In genomic region chr14:56810341-56810740, GRCh38 we compare ENCODE assay signal across 14 cellular contexts. TPM values are rescaled to one million over a fixed set of nuclear protein-coding genes. Genes with fewer than 3 reads are reported as not detected.
DNase-seq lines count a peak whose midpoint lies in the region; ATAC-seq and TF ChIP-seq lines count a peak whose summit lies in the region.
"Had no signal": no experiment of that assay in that cellular context is flagged by ENCODE, and none has a peak within 500 bp of the region (broad histone marks: within the 10 kb centered on the region; RNA-seq: fewer than 3 reads in every experiment).

TSS of gene OTX2 (minus strand) at chr14:56810479. CDS start at chr14:56805456, 5,023 bp downstream.

- no peak for DNase-seq in cardiac muscle cell (ENCODE audit: low read depth in 1 of 2, low spot score in 1 of 2)
- DNase-seq in heart right ventricle = no peak
- DNase-seq in activated T-helper 2 cell treated with anti-CD3 and anti-CD28 coated beads, Interferon-gamma antibody, Interleukin-2, Interleukin-4, amounts not matched to agents 10 μg/mL and 5 μg/mL and 100 μg/mL, durations not matched to agents 14 hours and 24 hours and 36 hours (ENCODE audit: low spot score) = no peak
- no peak for DNase-seq in type B pancreatic cell (ENCODE audit: extremely low spot score, unreplicated experiment)
- DNase-seq in NCI-H2029 (lab: John Stamatoyannopoulos, UW) = no peak
- no peak for DNase-seq in NCI-H2029 treated with DMSO at 0.1 percent for 48 hours (lab: John Stamatoyannopoulos, UW)
- no peak for DNase-seq in esophagus muscularis mucosa (ENCODE audit: extremely low spot score)
- DNase-seq: activated T-cell treated with anti-CD3 and anti-CD28 coated beads, Interleukin-2, amount 50 U/mL, for 4 hours; HFFc6; natural killer cell; stimulated activated CD4-positive, alpha-beta T cell treated with anti-CD3 and anti-CD28 coated beads, Interleukin-12 subunit alpha, Interleukin-12 subunit beta, amount 100 ng/mL, for 4 hours had no signal

- H3K36me3 Mint-ChIP-seq in activated T-helper 2 cell treated with anti-CD3 and anti-CD28 coated beads, Interferon-gamma antibody, Interleukin-2, Interleukin-4, amounts not matched to agents 10 μg/mL and 5 μg/mL and 100 μg/mL, durations not matched to agents 14 hours and 24 hours and 36 hours (ENCODE audit: low read depth) = peaks cover 5% of the 10 kb centered on the region
- H3K36me3 Mint-ChIP-seq in type B pancreatic cell = no peaks in the 10 kb centered on the region

- no peak for TF ChIP-seq POLR2A in esophagus muscularis mucosa (IDR thresholded peaks at IDR 0.05; ENCODE audit: low read depth)

- H3K4me3 Mint-ChIP-seq in activated T-helper 2 cell treated with anti-CD3 and anti-CD28 coated beads, Interferon-gamma antibody, Interleukin-2, Interleukin-4, amounts not matched to agents 10 μg/mL and 5 μg/mL and 100 μg/mL, durations not matched to agents 14 hours and 24 hours and 36 hours (ENCODE audit: low read depth) = no peak within 1 kb of the TSS
- H3K4me3 Mint-ChIP-seq in type B pancreatic cell = peak within 1 kb of the TSS; percentile 29
- H3K4me3 Mint-ChIP-seq: activated T-cell treated with anti-CD3 and anti-CD28 coated beads, Interleukin-2, amount 50 U/mL, for 4 hours; HFFc6; natural killer cell had no signal

- peak within 1 kb of the TSS; percentile 34 for H3K4me3 ChIP-seq in cardiac muscle cell
- H3K4me3 ChIP-seq in heart right ventricle = peak within 1 kb of the TSS in 4 of 10 donors; percentile 19 to 28 (median 24)
- H3K4me3 ChIP-seq in esophagus muscularis mucosa = peak within 1 kb of the TSS in 2 of 4 donors; percentile 31

- ATAC-seq in heart right ventricle = no peak
- ATAC-seq: activated T-cell treated with anti-CD3 and anti-CD28 coated beads, Interleukin-2, amount 50 U/mL, for 4 hours; natural killer cell had no signal

- H3K27ac ChIP-seq in cardiac muscle cell = no peak within 1 kb of the TSS
- no peak within 1 kb of the TSS for H3K27ac ChIP-seq in heart right ventricle
- peak within 1 kb of the TSS; percentile 57 for H3K27ac ChIP-seq in layer of hippocampus (ENCODE audit: low read depth, low read length)
- H3K27ac ChIP-seq in esophagus muscularis mucosa (replicated peaks in 1 of 4) = no peak within 1 kb of the TSS

- no peak for TF ChIP-seq CTCF in cardiac muscle cell (IDR thresholded peaks at IDR 0.05; ENCODE audit: low read depth, low read length)
- TF ChIP-seq CTCF in heart right ventricle (IDR thresholded peaks at IDR 0.05) = no peak
- TF ChIP-seq CTCF in type B pancreatic cell (conservative IDR thresholded peaks at IDR 0.05) = no peak
- TF ChIP-seq CTCF in esophagus muscularis mucosa (IDR thresholded peaks at IDR 0.05) = no peak

- peaks cover 81% of the 10 kb centered on the region for H3K27me3 Mint-ChIP-seq in activated T-helper 2 cell treated with anti-CD3 and anti-CD28 coated beads, Interferon-gamma antibody, Interleukin-2, Interleukin-4, amounts not matched to agents 10 μg/mL and 5 μg/mL and 100 μg/mL, durations not matched to agents 14 hours and 24 hours and 36 hours (ENCODE audit: low read depth)
- peaks cover 97% of the 10 kb centered on the region for H3K27me3 Mint-ChIP-seq in type B pancreatic cell

- peaks cover 8% of the 10 kb centered on the region for H3K4me1 Mint-ChIP-seq in activated T-helper 2 cell treated with anti-CD3 and anti-CD28 coated beads, Interferon-gamma antibody, Interleukin-2, Interleukin-4, amounts not matched to agents 10 μg/mL and 5 μg/mL and 100 μg/mL, durations not matched to agents 14 hours and 24 hours and 36 hours (ENCODE audit: low read depth)
- peaks cover 7% of the 10 kb centered on the region for H3K4me1 Mint-ChIP-seq in type B pancreatic cell (ENCODE audit: unreplicated experiment)

- no peak for TF ChIP-seq EP300 in esophagus muscularis mucosa (IDR thresholded peaks at IDR 0.05)

- H3K36me3 ChIP-seq in cardiac muscle cell (no peaks in the 10 kb centered on the region), heart right ventricle (no peaks in the 10 kb centered on the region), esophagus muscularis mucosa (no peaks in the 10 kb centered on the region)

- H3K27me3 ChIP-seq in cardiac muscle cell (peaks cover 100% of the 10 kb centered on the region), heart right ventricle (peaks cover 56 to 100% (median 100%) of the 10 kb centered on the region in 7 donors), layer of hippocampus (ENCODE audit: control insufficient read depth, insufficient read depth, low read length) (peaks cover 55% of the 10 kb centered on the region), esophagus muscularis mucosa (peaks cover 0 to 100% (median 89%) of the 10 kb centered on the region in 4 donors)

- peaks cover 5% of the 10 kb centered on the region for H3K9me3 Mint-ChIP-seq in activated T-helper 2 cell treated with anti-CD3 and anti-CD28 coated beads, Interferon-gamma antibody, Interleukin-2, Interleukin-4, amounts not matched to agents 10 μg/mL and 5 μg/mL and 100 μg/mL, durations not matched to agents 14 hours and 24 hours and 36 hours
- no peaks in the 10 kb centered on the region for H3K9me3 Mint-ChIP-seq in type B pancreatic cell
- H3K9me3 Mint-ChIP-seq: activated T-cell treated with anti-CD3 and anti-CD28 coated beads, Interleukin-2, amount 50 U/mL, for 4 hours had no signal

- H3K4me1 ChIP-seq in cardiac muscle cell (ENCODE audit: low read depth) (peaks cover 17% of the 10 kb centered on the region), heart right ventricle (peaks cover 5 to 23% (median 17%) of the 10 kb centered on the region in 9 donors), esophagus muscularis mucosa (peaks cover 16 to 36% (median 28%) of the 10 kb centered on the region in 4 donors)

- 12 to 16% methylated on average over 12 of the region's 12 CpGs for WGBS in heart right ventricle, 2 donors
- WGBS in esophagus muscularis mucosa = 16% methylated on average over 12 of the region's 12 CpGs

- no peaks in the 10 kb centered on the region for H3K9me3 ChIP-seq in cardiac muscle cell (ENCODE audit: low read depth)
- no peaks in the 10 kb centered on the region for H3K9me3 ChIP-seq in heart right ventricle
- no peaks in the 10 kb centered on the region for H3K9me3 ChIP-seq in esophagus muscularis mucosa

- H3K27ac Mint-ChIP-seq in activated T-helper 2 cell treated with anti-CD3 and anti-CD28 coated beads, Interferon-gamma antibody, Interleukin-2, Interleukin-4, amounts not matched to agents 10 μg/mL and 5 μg/mL and 100 μg/mL, durations not matched to agents 14 hours and 24 hours and 36 hours = peak within 1 kb of the TSS; percentile 9
- peak within 1 kb of the TSS; percentile 35 for H3K27ac Mint-ChIP-seq in type B pancreatic cell
- H3K27ac Mint-ChIP-seq: HFFc6, natural killer cell had no signal

- intact Hi-C loops in heart right ventricle (cut with DNase I) = no loop called here
- intact Hi-C loops in activated T-helper 2 cell treated with anti-CD3 and anti-CD28 coated beads, Interferon-gamma antibody, Interleukin-2, Interleukin-4, amounts not matched to agents 10 μg/mL and 5 μg/mL and 100 μg/mL, durations not matched to agents 14 hours and 24 hours and 36 hours (cut with micrococcal nuclease) = loop anchor here (5.0 kb wide), 1 partner anchor 257 kb away; no protein-coding TSS in a partner anchor
- intact Hi-C loops in esophagus muscularis mucosa (cut with DNase I) = no loop called here

RNA-seq across cellular contexts. Expression of gene OTX2, which starts in this region (rescaled TPM):
- total RNA-seq in cardiac muscle cell (3.3 and 7.1 TPM in 2 replicates), heart right ventricle (not detected), type B pancreatic cell (ENCODE audit: low replicate concordance) (0.22 TPM in 1 of 2 replicates, not detected in the other), esophagus muscularis mucosa (not detected)
- polyA plus RNA-seq in cardiac muscle cell (0.64 and 0.90 TPM in 2 replicates), heart right ventricle (not detected)
- not detected in 2 replicates for total RNA-seq in activated T-helper 2 cell treated with anti-CD3 and anti-CD28 coated beads, Interferon-gamma antibody, Interleukin-2, Interleukin-4, amounts not matched to agents 10 μg/mL and 5 μg/mL and 100 μg/mL, durations not matched to agents 14 hours and 24 hours and 36 hours
- total RNA-seq: activated T-cell treated with anti-CD3 and anti-CD28 coated beads, Interleukin-2, amount 50 U/mL, for 4 hours; cardiac septum; fibroblast of lung; HFFc6; natural killer cell had no signal
- polyA plus RNA-seq: fibroblast of lung had no signal
